Comparison of ENCODE assay signal across 1 cellular context in the genomic region with DNA sequence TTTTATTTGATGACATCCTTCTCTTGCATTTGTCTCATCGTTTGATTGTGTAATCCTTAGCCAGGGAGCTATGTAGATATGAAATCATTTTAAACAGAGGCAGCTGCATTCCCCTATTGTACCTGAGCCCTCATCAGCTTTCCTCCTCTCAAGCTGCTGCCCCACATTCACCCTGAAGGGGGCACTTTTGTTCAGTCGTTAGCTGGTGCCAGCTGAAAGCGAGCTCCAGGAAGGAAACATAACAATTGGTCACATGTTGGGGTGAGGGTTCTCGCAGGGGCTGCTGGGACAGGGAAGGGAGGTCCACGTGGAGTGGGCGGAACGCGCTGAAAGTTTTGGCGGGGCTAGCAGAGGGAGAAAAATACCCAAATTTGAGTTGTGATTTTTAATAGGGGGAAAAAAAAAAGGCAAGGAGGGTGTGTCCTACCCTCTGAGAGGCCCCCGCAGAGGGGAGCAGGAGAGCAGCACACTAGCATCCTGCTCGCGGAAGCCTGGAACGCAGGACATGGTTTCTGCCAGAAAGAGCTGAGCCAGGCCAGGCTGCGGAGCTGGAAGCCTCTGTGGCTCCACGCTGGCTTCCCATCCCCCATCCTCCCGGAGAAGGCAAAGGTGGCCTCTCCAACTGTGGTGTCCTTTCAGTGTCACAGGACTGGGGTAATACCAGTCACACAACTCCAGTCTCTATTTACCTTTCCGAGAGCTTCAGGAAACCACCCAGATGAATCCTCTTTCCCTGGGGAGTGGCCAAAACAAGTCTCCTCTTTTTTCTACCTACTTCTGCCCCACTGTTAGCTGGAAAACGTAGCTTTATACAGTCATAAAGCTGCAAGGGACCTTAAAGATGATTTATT.
TF ChIP-seq lines count a peak whose summit lies in the region.

No MANE protein-coding gene starts in this region.

TF ChIP-seq in HepG2, 621 proteins besides CTCF, POLR2A, EP300 and RAD21 (continued from another document and continues in another):
- TF ChIP-seq ZNF691 (CRISPR knock-in tag; IDR thresholded peaks at IDR 0.05; ENCODE audit: borderline replicate concordance, low read depth), result peak; percentile 72; the same call in 1 of the 2 replicates
- TF ChIP-seq MBD4 (IDR thresholded peaks at IDR 0.05; ENCODE audit: borderline replicate concordance, low read length), result no peak; the same call in 1 of the 2 replicates
- peak; percentile 91 for TF ChIP-seq NR2C2 (CRISPR knock-in tag; IDR thresholded peaks at IDR 0.05; ENCODE audit: borderline replicate concordance)
- TF ChIP-seq STAT5B (CRISPR knock-in tag; IDR thresholded peaks at IDR 0.05), result no peak; the same call in 1 of the 2 replicates
- peak; percentile 41; the same call in 1 of the 2 replicates for TF ChIP-seq CBFB (CRISPR knock-in tag; IDR thresholded peaks at IDR 0.05)
- no peak for TF ChIP-seq ZNF572 (CRISPR knock-in tag; IDR thresholded peaks at IDR 0.05)
- TF ChIP-seq CREB1 (IDR thresholded peaks at IDR 0.05), result 0 out of 2 replicates have a peak, but pooled peaks have one; percentile 9
- TF ChIP-seq CREB1 (CRISPR knock-in tag; IDR thresholded peaks at IDR 0.05), result 0 out of 2 replicates have a peak, but pooled peaks have one; percentile 64
- TF ChIP-seq ZNF24 (IDR thresholded peaks at IDR 0.05), result no peak
- TF ChIP-seq, protein P1, sequence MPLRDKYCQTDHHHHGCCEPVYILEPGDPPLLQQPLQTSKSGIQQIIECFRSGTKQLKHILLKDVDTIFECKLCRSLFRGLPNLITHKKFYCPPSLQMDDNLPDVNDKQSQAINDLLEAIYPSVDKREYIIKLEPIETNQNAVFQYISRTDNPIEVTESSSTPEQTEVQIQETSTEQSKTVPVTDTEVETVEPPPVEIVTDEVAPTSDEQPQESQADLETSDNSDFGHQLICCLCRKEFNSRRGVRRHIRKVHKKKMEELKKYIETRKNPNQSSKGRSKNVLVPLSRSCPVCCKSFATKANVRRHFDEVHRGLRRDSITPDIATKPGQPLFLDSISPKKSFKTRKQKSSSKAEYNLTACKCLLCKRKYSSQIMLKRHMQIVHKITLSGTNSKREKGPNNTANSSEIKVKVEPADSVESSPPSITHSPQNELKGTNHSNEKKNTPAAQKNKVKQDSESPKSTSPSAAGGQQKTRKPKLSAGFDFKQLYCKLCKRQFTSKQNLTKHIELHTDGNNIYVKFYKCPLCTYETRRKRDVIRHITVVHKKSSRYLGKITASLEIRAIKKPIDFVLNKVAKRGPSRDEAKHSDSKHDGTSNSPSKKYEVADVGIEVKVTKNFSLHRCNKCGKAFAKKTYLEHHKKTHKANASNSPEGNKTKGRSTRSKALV (CRISPR knock-in tag; IDR thresholded peaks at IDR 0.05), result peak; percentile 33; the same call in 1 of the 2 replicates
- peak; percentile 20; the same call in 1 of the 2 replicates for TF ChIP-seq RFXAP (CRISPR knock-in tag; IDR thresholded peaks at IDR 0.05; ENCODE audit: borderline replicate concordance)
- no peak for TF ChIP-seq PAX8 (CRISPR knock-in tag; IDR thresholded peaks at IDR 0.05; ENCODE audit: borderline replicate concordance)
- TF ChIP-seq ZNF543 (CRISPR knock-in tag; IDR thresholded peaks at IDR 0.05), result peak; percentile 76
- no peak for TF ChIP-seq FOXM1 (CRISPR knock-in tag; IDR thresholded peaks at IDR 0.05)
- TF ChIP-seq TRIM24 (CRISPR knock-in tag; IDR thresholded peaks at IDR 0.05), result no peak
- TF ChIP-seq PRDM15 (CRISPR knock-in tag; IDR thresholded peaks at IDR 0.05), result no peak; the same call in 1 of the 2 replicates
- peak; percentile 64 for TF ChIP-seq ETV5 (CRISPR knock-in tag; IDR thresholded peaks at IDR 0.05; ENCODE audit: borderline replicate concordance)
- TF ChIP-seq, protein P2, sequence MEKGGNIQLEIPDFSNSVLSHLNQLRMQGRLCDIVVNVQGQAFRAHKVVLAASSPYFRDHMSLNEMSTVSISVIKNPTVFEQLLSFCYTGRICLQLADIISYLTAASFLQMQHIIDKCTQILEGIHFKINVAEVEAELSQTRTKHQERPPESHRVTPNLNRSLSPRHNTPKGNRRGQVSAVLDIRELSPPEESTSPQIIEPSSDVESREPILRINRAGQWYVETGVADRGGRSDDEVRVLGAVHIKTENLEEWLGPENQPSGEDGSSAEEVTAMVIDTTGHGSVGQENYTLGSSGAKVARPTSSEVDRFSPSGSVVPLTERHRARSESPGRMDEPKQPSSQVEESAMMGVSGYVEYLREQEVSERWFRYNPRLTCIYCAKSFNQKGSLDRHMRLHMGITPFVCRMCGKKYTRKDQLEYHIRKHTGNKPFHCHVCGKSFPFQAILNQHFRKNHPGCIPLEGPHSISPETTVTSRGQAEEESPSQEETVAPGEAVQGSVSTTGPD (CRISPR knock-in tag; IDR thresholded peaks at IDR 0.05), result no peak; the same call in none of the 2 replicates
- TF ChIP-seq RFX3 (CRISPR knock-in tag; IDR thresholded peaks at IDR 0.05), result no peak
- TF ChIP-seq ZNF263 (CRISPR knock-in tag; IDR thresholded peaks at IDR 0.05), result peak; percentile 65
- TF ChIP-seq ZNF256 (CRISPR knock-in tag; conservative IDR thresholded peaks at IDR 0.05), result peak; percentile 58; the same call in 1 of the 2 replicates
- no peak for TF ChIP-seq ZNF205 (CRISPR knock-in tag; IDR thresholded peaks at IDR 0.05)
- no peak for TF ChIP-seq ZNF782 (CRISPR knock-in tag; IDR thresholded peaks at IDR 0.05; ENCODE audit: borderline replicate concordance)
- peak; percentile 90; the same call in 1 of the 2 replicates for TF ChIP-seq ZNF563 (CRISPR knock-in tag; IDR thresholded peaks at IDR 0.05)
- peak; percentile 79; the same call in 1 of the 2 replicates for TF ChIP-seq ZNF761 (CRISPR knock-in tag; conservative IDR thresholded peaks at IDR 0.05)
- peak; percentile 42; the same call in 1 of the 2 replicates for TF ChIP-seq CREB3 (CRISPR knock-in tag; IDR thresholded peaks at IDR 0.05)
- 0 out of 2 replicates have a peak, but pooled peaks have one; percentile 17 for TF ChIP-seq ZNF891 (CRISPR knock-in tag; IDR thresholded peaks at IDR 0.05)
- no peak for TF ChIP-seq NR1H2 (CRISPR knock-in tag; IDR thresholded peaks at IDR 0.05; ENCODE audit: borderline replicate concordance, low read depth)
- peak; percentile 93 for TF ChIP-seq NKX3-1 (CRISPR knock-in tag; IDR thresholded peaks at IDR 0.05)
- TF ChIP-seq ARID3A (IDR thresholded peaks at IDR 0.05; ENCODE audit: low read depth, low read length), result no peak
- no peak for TF ChIP-seq ATF7 (IDR thresholded peaks at IDR 0.05)
- 0 out of 2 replicates have a peak, but pooled peaks have one; percentile 69 for TF ChIP-seq ATF7 (CRISPR knock-in tag; IDR thresholded peaks at IDR 0.05)
- TF ChIP-seq, protein P3, sequence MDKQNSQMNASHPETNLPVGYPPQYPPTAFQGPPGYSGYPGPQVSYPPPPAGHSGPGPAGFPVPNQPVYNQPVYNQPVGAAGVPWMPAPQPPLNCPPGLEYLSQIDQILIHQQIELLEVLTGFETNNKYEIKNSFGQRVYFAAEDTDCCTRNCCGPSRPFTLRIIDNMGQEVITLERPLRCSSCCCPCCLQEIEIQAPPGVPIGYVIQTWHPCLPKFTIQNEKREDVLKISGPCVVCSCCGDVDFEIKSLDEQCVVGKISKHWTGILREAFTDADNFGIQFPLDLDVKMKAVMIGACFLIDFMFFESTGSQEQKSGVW (CRISPR knock-in tag; IDR thresholded peaks at IDR 0.05; ENCODE audit: borderline replicate concordance), result no peak
- TF ChIP-seq ZNF841 (CRISPR knock-in tag; IDR thresholded peaks at IDR 0.05; ENCODE audit: borderline replicate concordance), result no peak
- no peak for TF ChIP-seq SETDB1 (CRISPR knock-in tag; IDR thresholded peaks at IDR 0.05; ENCODE audit: borderline replicate concordance)
- TF ChIP-seq KLF9 (CRISPR knock-in tag; IDR thresholded peaks at IDR 0.05; ENCODE audit: low read depth), result peak; percentile 95
- TF ChIP-seq ZNF530 (CRISPR knock-in tag; IDR thresholded peaks at IDR 0.05; ENCODE audit: low read depth), result no peak
- no peak; the same call in 1 of the 2 replicates for TF ChIP-seq FOSL1 (CRISPR knock-in tag; IDR thresholded peaks at IDR 0.05; ENCODE audit: borderline replicate concordance)
- no peak for TF ChIP-seq ZFYVE20 (CRISPR knock-in tag; IDR thresholded peaks at IDR 0.05; ENCODE audit: borderline replicate concordance, low read depth)
- TF ChIP-seq ZNF558 (CRISPR knock-in tag; IDR thresholded peaks at IDR 0.05; ENCODE audit: borderline replicate concordance), result no peak
- peak; percentile 80; the same call in 1 of the 2 replicates for TF ChIP-seq GATAD2A (CRISPR knock-in tag; IDR thresholded peaks at IDR 0.05)
- TF ChIP-seq ATAD3A (CRISPR knock-in tag; IDR thresholded peaks at IDR 0.05), result no peak
- TF ChIP-seq SRSF9 (IDR thresholded peaks at IDR 0.05; ENCODE audit: borderline replicate concordance, insufficient read depth, low read depth, low read length, poor library complexity, severe bottlenecking), result no peak
- peak; percentile 94 for TF ChIP-seq ZNF501 (CRISPR knock-in tag; IDR thresholded peaks at IDR 0.05)
- no peak for TF ChIP-seq KAT2B (IDR thresholded peaks at IDR 0.05; ENCODE audit: borderline replicate concordance, low read depth, low read length)
- peak; percentile 63; the same call in 1 of the 2 replicates for TF ChIP-seq CREM (IDR thresholded peaks at IDR 0.05)
- TF ChIP-seq CREM (CRISPR knock-in tag; IDR thresholded peaks at IDR 0.05), result no peak
- TF ChIP-seq CHD2 (IDR thresholded peaks at IDR 0.05; ENCODE audit: low read depth, low read length), result peak; percentile 80
- TF ChIP-seq, protein P4, sequence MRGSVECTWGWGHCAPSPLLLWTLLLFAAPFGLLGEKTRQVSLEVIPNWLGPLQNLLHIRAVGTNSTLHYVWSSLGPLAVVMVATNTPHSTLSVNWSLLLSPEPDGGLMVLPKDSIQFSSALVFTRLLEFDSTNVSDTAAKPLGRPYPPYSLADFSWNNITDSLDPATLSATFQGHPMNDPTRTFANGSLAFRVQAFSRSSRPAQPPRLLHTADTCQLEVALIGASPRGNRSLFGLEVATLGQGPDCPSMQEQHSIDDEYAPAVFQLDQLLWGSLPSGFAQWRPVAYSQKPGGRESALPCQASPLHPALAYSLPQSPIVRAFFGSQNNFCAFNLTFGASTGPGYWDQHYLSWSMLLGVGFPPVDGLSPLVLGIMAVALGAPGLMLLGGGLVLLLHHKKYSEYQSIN (CRISPR knock-in tag; IDR thresholded peaks at IDR 0.05; ENCODE audit: borderline replicate concordance), result no peak
- peak; percentile 32; the same call in 1 of the 2 replicates for TF ChIP-seq ZMYM2 (CRISPR knock-in tag; IDR thresholded peaks at IDR 0.05)
- no peak; the same call in 1 of the 2 replicates for TF ChIP-seq PAWR (CRISPR knock-in tag; IDR thresholded peaks at IDR 0.05; ENCODE audit: borderline replicate concordance)
- peak; percentile 76; the same call in 1 of the 2 replicates for TF ChIP-seq ZNF598 (CRISPR knock-in tag; IDR thresholded peaks at IDR 0.05; ENCODE audit: borderline replicate concordance)
- no peak for TF ChIP-seq NRL (CRISPR knock-in tag; IDR thresholded peaks at IDR 0.05; ENCODE audit: borderline replicate concordance)
- peak; percentile 89 for TF ChIP-seq SATB2 (CRISPR knock-in tag; IDR thresholded peaks at IDR 0.05)
- no peak for TF ChIP-seq ZNF496 (CRISPR knock-in tag; IDR thresholded peaks at IDR 0.05; ENCODE audit: insufficient replicate concordance)
- no peak for TF ChIP-seq NAIF1 (CRISPR knock-in tag; IDR thresholded peaks at IDR 0.05; ENCODE audit: borderline replicate concordance)
- no peak for TF ChIP-seq ZNF333 (CRISPR knock-in tag; IDR thresholded peaks at IDR 0.05; ENCODE audit: borderline replicate concordance)
- TF ChIP-seq CBX5 (CRISPR knock-in tag; IDR thresholded peaks at IDR 0.05; ENCODE audit: borderline replicate concordance), result no peak; the same call in 1 of the 2 replicates
